In the genomic region with DNA sequence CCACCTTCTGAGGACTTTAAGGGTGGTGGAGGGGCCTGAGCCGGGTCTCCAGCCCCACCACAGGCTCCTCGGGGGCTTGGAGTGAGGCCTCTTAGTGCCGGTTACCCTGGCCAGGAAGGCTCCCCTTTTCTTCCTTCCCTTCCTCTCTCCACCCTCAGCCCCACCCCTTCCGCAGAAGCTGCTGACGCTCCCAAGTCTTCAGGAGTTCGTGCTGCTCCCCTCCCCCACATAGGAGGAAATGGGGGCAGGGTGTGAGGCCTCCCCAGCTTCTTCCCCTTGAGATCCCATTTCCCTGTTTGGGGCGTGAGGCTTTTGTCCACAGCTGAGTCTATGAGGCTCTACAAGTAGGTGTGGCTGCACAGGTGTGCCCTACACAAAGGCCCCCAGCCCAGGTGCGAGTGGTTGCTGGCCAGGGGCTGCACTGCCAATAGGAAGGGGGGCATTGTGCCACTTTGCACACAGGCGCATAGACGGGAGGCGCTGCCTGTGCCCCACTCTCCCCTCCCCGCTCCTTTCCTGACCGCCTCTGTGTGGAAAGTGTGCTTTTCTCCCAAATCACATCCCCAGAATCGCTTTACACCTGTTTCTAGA, we compare ENCODE assay signal across 11 cellular contexts. TPM values are rescaled to one million over a fixed set of nuclear protein-coding genes. Genes with fewer than 3 reads are reported as not detected.
DNase-seq lines count a peak whose midpoint lies in the region; ATAC-seq and TF ChIP-seq lines count a peak whose summit lies in the region.
"Had no signal": no experiment of that assay in that cellular context is flagged by ENCODE, and none has a peak within 500 bp of the region (broad histone marks: within the 10 kb centered on the region; RNA-seq: fewer than 3 reads in every experiment).

No MANE protein-coding gene starts in this region.

- peak; percentile 67 for ATAC-seq in left ventricle myocardium superior
- no peak for ATAC-seq in PC-3
- ATAC-seq in HG03159 (IDR thresholded peaks at IDR 0.05; ENCODE audit: unreplicated experiment): no peak
- no peak for ATAC-seq in HG03108 (IDR thresholded peaks at IDR 0.05; ENCODE audit: unreplicated experiment)

- DNase-seq in GM13977 (ENCODE audit: low spot score) (peak; percentile 19), SK-N-MC (ENCODE audit: low read depth, low spot score) (no peak), left ventricle myocardium superior (peak; percentile 69), putamen (ENCODE audit: low spot score) (peak; percentile 35), PC-3 (no peak), AML-193 (lab: John Stamatoyannopoulos, UW) (no peak)
- DNase-seq: activated CD4-positive, alpha-beta T cell treated with anti-CD3 and anti-CD28 coated beads for 1 hour; mammary epithelial cell had no signal

- H3K27ac ChIP-seq in SK-N-MC: 0 out of 2 replicates have a peak overlapping the region, but pooled peaks have one; percentile 35
- H3K27ac ChIP-seq in PC-3 (ENCODE audit: low read length): no peak overlapping the region

- intact Hi-C loops in left ventricle myocardium superior (cut with micrococcal nuclease) (no loop called here), PC-3 (cut with micrococcal nuclease) (no loop called here)

- H3K79me2 ChIP-seq in PC-3 (ENCODE audit: low read length): no peaks in the 10 kb centered on the region

- no peaks in the 10 kb centered on the region for H3K9me3 ChIP-seq in SK-N-MC (ENCODE audit: low read depth, low read length)
- H3K9me3 ChIP-seq in PC-3 (ENCODE audit: low read length): no peaks in the 10 kb centered on the region
- H3K9me3 ChIP-seq: HAP-1 had no signal

- H3K4me2 ChIP-seq in PC-3 (ENCODE audit: low read length): no peak overlapping the region

- no peak overlapping the region for H2AFZ ChIP-seq in PC-3 (ENCODE audit: low read length)

- CTCF ChIA-PET in PC-3 (lab: Charles Lee): no interaction called here

- H3K27me3 ChIP-seq in PC-3 (ENCODE audit: low read length): no peaks in the 10 kb centered on the region

- in situ Hi-C loops in GM13977 (cut with MboI; ENCODE audit: low pct_unique_long_range_greater_than_20kb, low sequenced_read_pairs, unreplicated experiment): no loop called here

- H4K20me1 ChIP-seq in PC-3 (ENCODE audit: low read length): no peaks in the 10 kb centered on the region

- no peaks in the 10 kb centered on the region for H3K4me1 ChIP-seq in PC-3 (ENCODE audit: insufficient read depth, low read length)

- H3K9me2 ChIP-seq in PC-3 (replicated peaks; ENCODE audit: low read length): no peaks in the 10 kb centered on the region

- TF ChIP-seq CTCF in GM13977 (IDR thresholded peaks at IDR 0.05; ENCODE audit: extremely low read depth, insufficient read depth, missing control alignments): no peak
- TF ChIP-seq CTCF in PC-3 (conservative IDR thresholded peaks at IDR 0.05; ENCODE audit: low read depth, low read length): no peak

- POLR2A ChIA-PET in PC-3 (lab: Charles Lee; ENCODE audit: unreplicated experiment): no interaction called here

- no TSS peak for BruUV-seq in PC-3 (replicated peaks; lab: Mats Ljungman, UMichigan)

- H3K9ac ChIP-seq in SK-N-MC (ENCODE audit: insufficient read length): no peak overlapping the region
- no peak overlapping the region for H3K9ac ChIP-seq in PC-3 (ENCODE audit: low read length)

- H3K36me3 ChIP-seq in SK-N-MC (ENCODE audit: insufficient read depth, low read length): peaks cover under 1% of the 10 kb centered on the region; the same call in 1 of the 2 replicates
- no peaks in the 10 kb centered on the region for H3K36me3 ChIP-seq in PC-3 (ENCODE audit: low read depth, low read length)

- peak overlapping the region; percentile 51; the same call in 1 of the 2 replicates for H3K4me3 ChIP-seq in SK-N-MC
- no peak overlapping the region for H3K4me3 ChIP-seq in PC-3 (ENCODE audit: low read length)
- H3K4me3 ChIP-seq: HAP-1 had no signal

- no peaks in the 10 kb centered on the region for H3F3A ChIP-seq in PC-3 (ENCODE audit: low read length, unreplicated experiment)

RNA-seq across cellular contexts. Expression of a gene that starts 0.9 kb away (rescaled TPM):
- total RNA-seq in left ventricle myocardium superior: 0.99 TPM
- 4.5 and 4.8 TPM in 2 replicates for total RNA-seq in PC-3 (2014; rRNA removed)

RNA-seq across cellular contexts. Expression of a gene that starts 23.5 kb away (rescaled TPM):
- total RNA-seq in left ventricle myocardium superior (9.9 TPM), PC-3 (2014; rRNA removed) (33.4 and 42.2 TPM in 2 replicates)

Comparison
In these comparisons a context has a peak if more than half of its experiments do, and no peak if none do; other contexts are left out.
1. DNase-seq: peak in GM13977 (single experiment), left ventricle myocardium superior (single experiment) and putamen (single experiment); none in SK-N-MC (single experiment), PC-3 (single experiment) and AML-193 (0 of 2).